1 cellular context compared by ENCODE assay signal in the genomic region with DNA sequence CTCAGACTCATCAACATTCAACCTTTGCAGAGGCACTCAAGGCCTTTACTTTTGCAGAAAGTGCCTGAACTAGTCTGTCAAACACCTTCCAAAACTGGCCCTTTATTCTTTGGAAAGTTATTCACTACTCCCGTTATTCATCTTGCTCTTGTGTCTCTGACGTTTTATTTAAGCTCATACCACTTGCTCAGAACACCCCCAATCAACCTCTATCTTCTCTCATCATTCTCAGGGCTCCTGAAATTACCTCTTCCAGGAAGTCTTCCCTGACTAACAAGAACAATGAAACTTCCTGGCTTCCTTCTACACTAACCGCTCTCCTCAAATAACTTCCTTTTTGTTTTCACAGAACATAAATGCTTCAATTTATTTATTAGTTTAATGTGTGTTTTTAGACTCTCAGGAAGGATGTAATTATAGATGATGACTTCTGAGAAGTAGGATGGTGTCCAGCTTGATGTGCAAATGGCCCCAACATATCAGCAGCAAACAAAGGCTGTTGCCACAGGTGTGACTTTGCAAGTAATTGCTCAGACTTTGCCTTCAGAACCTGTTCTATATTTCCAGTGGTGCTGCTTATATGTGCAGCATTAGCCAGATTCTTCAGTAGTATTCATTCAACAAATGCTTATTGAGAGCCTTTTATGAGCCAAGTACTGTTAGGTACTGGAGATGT.
TF ChIP-seq lines count a peak whose summit lies in the region.

No MANE protein-coding gene starts in this region.

TF ChIP-seq in IMR-90, 13 proteins besides CTCF, POLR2A, EP300 and RAD21:
- TF ChIP-seq MAZ (IDR thresholded peaks at IDR 0.05; ENCODE audit: borderline replicate concordance, low read depth, low read length) = no peak
